In the genomic region with DNA sequence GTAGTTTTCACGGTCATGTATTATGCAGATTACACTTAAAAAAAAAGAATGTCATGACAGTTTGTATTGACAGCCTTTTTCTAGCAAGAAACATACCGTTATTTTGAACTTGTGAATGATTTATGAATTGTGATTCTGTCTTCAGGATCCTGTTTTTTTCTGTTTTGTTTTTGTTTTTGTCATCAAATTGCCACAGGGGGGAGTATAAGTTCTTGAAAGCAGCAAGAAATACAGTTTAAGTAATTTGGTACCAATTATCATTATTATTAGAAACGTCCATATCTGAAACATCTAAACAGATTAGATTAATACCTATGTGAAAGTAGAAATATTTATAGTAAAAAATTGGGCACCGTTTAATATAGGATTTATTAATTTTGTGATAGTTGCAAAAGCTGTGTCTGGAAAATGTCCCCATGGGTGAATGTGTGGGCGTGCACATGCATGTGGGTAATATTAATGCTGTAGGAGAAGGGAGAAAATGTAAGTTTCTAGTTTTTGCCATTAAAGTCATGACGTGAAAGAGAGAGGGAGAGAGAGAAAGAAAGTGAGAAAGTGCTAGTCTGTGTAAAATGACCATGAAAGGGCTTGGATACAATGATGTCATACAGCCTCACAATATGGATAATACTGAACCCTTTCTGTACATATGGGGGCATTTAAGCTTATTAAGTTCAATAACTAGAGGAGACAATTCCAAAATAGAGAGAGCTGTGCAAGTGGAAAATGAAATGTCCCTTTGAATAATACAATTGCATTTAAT, we compare ENCODE assay signal across 10 cellular contexts. TPM values are rescaled to one million over a fixed set of nuclear protein-coding genes. Genes with fewer than 3 reads are reported as not detected.
DNase-seq lines count a peak whose midpoint lies in the region; TF ChIP-seq lines count a peak whose summit lies in the region.
"Had no signal": no experiment of that assay in that cellular context is flagged by ENCODE, and none has a peak within 500 bp of the region (broad histone marks: within the 10 kb centered on the region; RNA-seq: fewer than 3 reads in every experiment).

No MANE protein-coding gene starts in this region.

- in situ Hi-C loops in brain microvascular endothelial cell (cut with HindIII; ENCODE audit: low pct_ligation_motif_present, low sequenced_read_pairs), result no loop called here

- DNase-seq in AG04450 (ENCODE audit: low read depth, low spot score), result no peak
- no peak for DNase-seq in HEK293T (ENCODE audit: extremely low spot score)
- DNase-seq in brain microvascular endothelial cell, result no peak
- DNase-seq in kidney glomerular epithelial cell (lab: John Stamatoyannopoulos, UW), result peak; percentile 32
- DNase-seq in GM10266 (ENCODE audit: extremely low spot score), result no peak
- DNase-seq in NCI-H2196 (lab: John Stamatoyannopoulos, UW; ENCODE audit: unreplicated experiment), result no peak
- no peak for DNase-seq in NK-92 (lab: John Stamatoyannopoulos, UW; ENCODE audit: unreplicated experiment)
- DNase-seq in activated effector memory CD4-positive, alpha-beta T cell treated with anti-CD3 and anti-CD28 coated beads, Interleukin-2, amount 50 U/mL, for 16 hours, result no peak
- DNase-seq: esophagus squamous epithelium, NCI-H187 treated with DMSO at 0.1 percent for 48 hours had no signal

- POLR2A ChIA-PET in AG04450 (lab: Yijun Ruan, JAX), result no interaction called here
- POLR2A ChIA-PET in HEK293T (lab: Yijun Ruan, JAX), result interaction anchor here (1.4 kb wide), 1 partner anchor 9 kb away, joined by 5 read pairs; the partner anchor contains the start of gene CCN2

- H3K36me3 ChIP-seq in brain microvascular endothelial cell (replicated peaks), result no peaks in the 10 kb centered on the region
- H3K36me3 ChIP-seq: esophagus squamous epithelium had no signal

- peak; percentile 36 for TF ChIP-seq CTCF in AG04450 (IDR thresholded peaks at IDR 0.05; ENCODE audit: low read depth, low read length)
- peak; percentile 14 for TF ChIP-seq CTCF in brain microvascular endothelial cell (IDR thresholded peaks at IDR 0.05; ENCODE audit: low read depth, low read length, missing control alignments)
- no peak for TF ChIP-seq CTCF in GM10266 (IDR thresholded peaks at IDR 0.05; ENCODE audit: control insufficient read depth, insufficient read depth, low read depth, missing control alignments)

- H3K4me3 ChIP-seq in AG04450 (ENCODE audit: low read depth, low read length) (no peak overlapping the region), brain microvascular endothelial cell (ENCODE audit: low read depth, low read length) (no peak overlapping the region)
- H3K4me3 ChIP-seq: esophagus squamous epithelium had no signal

- CTCF ChIA-PET in AG04450 (lab: Charles Lee) (interaction anchor here (0.6 to 4.4 kb wide), 10 partner anchors 17 to 336 kb away, joined by 3 to 21 read pairs (median 4); partner anchors contain the start of gene MED23), HEK293T (lab: Yijun Ruan, JAX) (interaction anchor here (1.3 kb wide), 1 partner anchor 10 kb away, joined by 7 read pairs; the partner anchor contains the start of gene CCN2)

- no peak overlapping the region for H3K27ac ChIP-seq in AG04450 (ENCODE audit: low read depth, low read length)
- peak overlapping the region; percentile 40 for H3K27ac ChIP-seq in brain microvascular endothelial cell
- H3K27ac ChIP-seq: esophagus squamous epithelium had no signal

- no peaks in the 10 kb centered on the region for H3K27me3 ChIP-seq in AG04450 (ENCODE audit: control insufficient read depth, insufficient read depth, low read length)
- H3K27me3 ChIP-seq in brain microvascular endothelial cell (replicated peaks), result no peaks in the 10 kb centered on the region
- H3K27me3 ChIP-seq: esophagus squamous epithelium had no signal

- no peaks in the 10 kb centered on the region for H3K9me3 ChIP-seq in AG04450 (ENCODE audit: control insufficient read depth, insufficient read depth, low read length)
- H3K9me3 ChIP-seq: esophagus squamous epithelium had no signal

TF ChIP-seq in HEK293T, 16 proteins besides CTCF, POLR2A, EP300 and RAD21:
- no peak for TF ChIP-seq LEF1 (IDR thresholded peaks at IDR 0.05; ENCODE audit: borderline replicate concordance)
- TF ChIP-seq, protein P1, sequence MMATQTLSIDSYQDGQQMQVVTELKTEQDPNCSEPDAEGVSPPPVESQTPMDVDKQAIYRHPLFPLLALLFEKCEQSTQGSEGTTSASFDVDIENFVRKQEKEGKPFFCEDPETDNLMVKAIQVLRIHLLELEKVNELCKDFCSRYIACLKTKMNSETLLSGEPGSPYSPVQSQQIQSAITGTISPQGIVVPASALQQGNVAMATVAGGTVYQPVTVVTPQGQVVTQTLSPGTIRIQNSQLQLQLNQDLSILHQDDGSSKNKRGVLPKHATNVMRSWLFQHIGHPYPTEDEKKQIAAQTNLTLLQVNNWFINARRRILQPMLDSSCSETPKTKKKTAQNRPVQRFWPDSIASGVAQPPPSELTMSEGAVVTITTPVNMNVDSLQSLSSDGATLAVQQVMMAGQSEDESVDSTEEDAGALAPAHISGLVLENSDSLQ (IDR thresholded peaks at IDR 0.05), result 0 out of 2 replicates have a peak, but pooled peaks have one; percentile 18

RNA-seq across cellular contexts. Expression of gene CCN2, which starts 9.4 kb away (rescaled TPM):
- 768 and 955 TPM in 2 replicates for polyA plus RNA-seq in AG04450 (2011; rRNA removed)
- 515 and 518 TPM in 2 replicates for polyA minus RNA-seq in AG04450 (2011; rRNA and poly(A)+ RNA removed)
